Comparison of ENCODE assay signal across 1 cellular context in the genomic region with DNA sequence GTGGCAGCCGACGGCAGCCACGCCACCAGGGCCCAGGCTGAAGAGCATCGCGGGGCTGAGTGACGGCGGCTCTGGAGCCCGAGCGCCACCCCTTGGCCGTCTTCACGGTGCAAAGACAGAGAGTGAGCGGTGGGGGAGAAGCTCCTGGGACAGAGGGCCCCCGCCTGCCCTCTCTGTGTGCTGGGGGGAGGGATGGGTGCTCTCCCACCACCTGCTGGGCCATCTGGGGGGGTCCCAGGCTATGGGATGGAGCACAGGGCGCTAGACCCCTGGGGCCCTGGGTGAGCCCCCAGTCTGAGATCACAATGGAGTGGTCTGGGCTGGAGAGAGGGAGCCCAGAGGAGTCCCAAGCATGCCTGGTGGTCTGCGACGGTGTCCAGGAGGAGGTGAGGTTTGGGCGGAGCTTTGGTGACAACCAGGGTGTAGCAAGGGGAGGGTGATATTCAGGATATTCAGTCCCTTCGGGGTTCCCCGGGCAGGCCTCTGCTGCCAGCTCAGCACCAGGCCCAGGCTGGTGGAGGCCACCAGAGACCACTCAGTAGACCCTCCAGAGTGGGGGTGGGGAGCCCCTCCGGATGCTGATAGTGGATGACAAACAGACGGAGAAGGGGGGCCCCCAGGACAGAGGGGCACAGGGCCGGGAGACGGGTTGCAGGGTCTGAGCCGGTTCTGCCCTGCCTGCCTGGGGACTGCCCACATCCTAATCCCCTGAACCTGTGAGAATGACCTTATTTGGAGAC.
TF ChIP-seq lines count a peak whose summit lies in the region.

No MANE protein-coding gene starts in this region.

TF ChIP-seq in liver, 16 proteins besides CTCF, POLR2A, EP300 and RAD21 (continued from another document):
- TF ChIP-seq, protein P1, sequence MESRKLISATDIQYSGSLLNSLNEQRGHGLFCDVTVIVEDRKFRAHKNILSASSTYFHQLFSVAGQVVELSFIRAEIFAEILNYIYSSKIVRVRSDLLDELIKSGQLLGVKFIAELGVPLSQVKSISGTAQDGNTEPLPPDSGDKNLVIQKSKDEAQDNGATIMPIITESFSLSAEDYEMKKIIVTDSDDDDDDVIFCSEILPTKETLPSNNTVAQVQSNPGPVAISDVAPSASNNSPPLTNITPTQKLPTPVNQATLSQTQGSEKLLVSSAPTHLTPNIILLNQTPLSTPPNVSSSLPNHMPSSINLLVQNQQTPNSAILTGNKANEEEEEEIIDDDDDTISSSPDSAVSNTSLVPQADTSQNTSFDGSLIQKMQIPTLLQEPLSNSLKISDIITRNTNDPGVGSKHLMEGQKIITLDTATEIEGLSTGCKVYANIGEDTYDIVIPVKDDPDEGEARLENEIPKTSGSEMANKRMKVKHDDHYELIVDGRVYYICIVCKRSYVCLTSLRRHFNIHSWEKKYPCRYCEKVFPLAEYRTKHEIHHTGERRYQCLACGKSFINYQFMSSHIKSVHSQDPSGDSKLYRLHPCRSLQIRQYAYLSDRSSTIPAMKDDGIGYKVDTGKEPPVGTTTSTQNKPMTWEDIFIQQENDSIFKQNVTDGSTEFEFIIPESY (IDR thresholded peaks at IDR 0.05), result no peak
- TF ChIP-seq, protein P2, sequence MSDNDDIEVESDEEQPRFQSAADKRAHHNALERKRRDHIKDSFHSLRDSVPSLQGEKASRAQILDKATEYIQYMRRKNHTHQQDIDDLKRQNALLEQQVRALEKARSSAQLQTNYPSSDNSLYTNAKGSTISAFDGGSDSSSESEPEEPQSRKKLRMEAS (IDR thresholded peaks at IDR 0.05), result no peak
- TF ChIP-seq NR2F2 (IDR thresholded peaks at IDR 0.05) (no peak), YY1 (IDR thresholded peaks at IDR 0.05) (no peak), SP1 (IDR thresholded peaks at IDR 0.05) (no peak), TAF1 (conservative IDR thresholded peaks at IDR 0.05) (no peak)
